ENCODE assay signal across 14 cellular contexts in genomic region chr11:96299155-96299883, GRCh38. TPM values are rescaled to one million over a fixed set of nuclear protein-coding genes. Genes with fewer than 3 reads are reported as not detected.
DNase-seq lines count a peak whose midpoint lies in the region; ATAC-seq, FAIRE-seq and TF ChIP-seq lines count a peak whose summit lies in the region.
"Had no signal": no experiment of that assay in that cellular context is flagged by ENCODE, and none has a peak within 500 bp of the region (broad histone marks: within the 10 kb centered on the region; RNA-seq: fewer than 3 reads in every experiment).

No MANE protein-coding gene starts in this region.

- no peak overlapping the region for H3K23ac ChIP-seq in mesendoderm (ENCODE audit: low read length)

- TF ChIP-seq POLR2A in upper lobe of left lung (IDR thresholded peaks at IDR 0.05), result no peak

- no peak overlapping the region for H2BK120ac ChIP-seq in mesendoderm (ENCODE audit: low read depth, low read length)

- no peaks in the 10 kb centered on the region for H3K79me1 ChIP-seq in mesendoderm (ENCODE audit: low read length)

- no peak overlapping the region for H4K5ac ChIP-seq in mesendoderm (ENCODE audit: low read length)

- H3K36me3 ChIP-seq in astrocyte (ENCODE audit: insufficient read depth, low read length) (no peaks in the 10 kb centered on the region), mesendoderm (ENCODE audit: control insufficient read depth, insufficient read depth, low read length) (no peaks in the 10 kb centered on the region), upper lobe of left lung (no peaks in the 10 kb centered on the region)

- TF ChIP-seq CTCF in astrocyte (IDR thresholded peaks at IDR 0.05; ENCODE audit: insufficient read depth, low read depth, low read length) (no peak), upper lobe of left lung (IDR thresholded peaks at IDR 0.05) (no peak)

- H3K4me3 Mint-ChIP-seq in activated T-cell treated with anti-CD3 and anti-CD28 coated beads, Interleukin-2, amount 50 U/mL, for 72 hours, result no peak overlapping the region
- no peak overlapping the region for H3K4me3 Mint-ChIP-seq in activated T-cell treated with anti-CD3 and anti-CD28 coated beads, Interleukin-2, amount 50 U/mL, for 4 hours
- H3K4me3 Mint-ChIP-seq in astrocyte (ENCODE audit: unreplicated experiment), result peak overlapping the region; percentile 2
- H3K4me3 Mint-ChIP-seq in activated CD8-positive, alpha-beta memory T cell treated with anti-CD3 and anti-CD28 coated beads, Interleukin-2, amount 10 ng/mL, durations not matched to agents 7 days and 5 days, result no peak overlapping the region

- H3K56ac ChIP-seq in mesendoderm (ENCODE audit: low read length), result peak overlapping the region; percentile 38

- H3K27ac Mint-ChIP-seq in activated T-cell treated with anti-CD3 and anti-CD28 coated beads, Interleukin-2, amount 50 U/mL, for 72 hours, result peak overlapping the region; percentile 42
- no peak overlapping the region for H3K27ac Mint-ChIP-seq in astrocyte (ENCODE audit: unreplicated experiment)
- H3K27ac Mint-ChIP-seq in activated CD8-positive, alpha-beta memory T cell treated with anti-CD3 and anti-CD28 coated beads, Interleukin-2, amount 10 ng/mL, durations not matched to agents 7 days and 5 days, result no peak overlapping the region
- H3K27ac Mint-ChIP-seq: progenitor cell of endocrine pancreas had no signal

- H3K9me3 ChIP-seq in astrocyte (ENCODE audit: insufficient read depth, low read depth, low read length) (no peaks in the 10 kb centered on the region), upper lobe of left lung (no peaks in the 10 kb centered on the region)

- H3K27me3 ChIP-seq in astrocyte (ENCODE audit: insufficient read depth, low read length) (no peaks in the 10 kb centered on the region), mesendoderm (ENCODE audit: insufficient read depth, low read length, poor library complexity) (no peaks in the 10 kb centered on the region), upper lobe of left lung (no peaks in the 10 kb centered on the region)

- H3K9ac ChIP-seq in astrocyte (ENCODE audit: low read length) (no peak overlapping the region), mesendoderm (ENCODE audit: low read length) (no peak overlapping the region)

- H3K4me2 ChIP-seq in astrocyte (ENCODE audit: low read length) (no peak overlapping the region), mesendoderm (ENCODE audit: low read length) (no peak overlapping the region)

- no peak for DNase-seq in activated T-cell treated with anti-CD3 and anti-CD28 coated beads, Interleukin-2, amount 50 U/mL, for 72 hours
- no peak for DNase-seq in activated T-cell treated with anti-CD3 and anti-CD28 coated beads, Interleukin-2, amount 50 U/mL, for 4 hours
- no peak for DNase-seq in astrocyte (ENCODE audit: low read depth)
- no peak for DNase-seq in mesendoderm
- DNase-seq in upper lobe of left lung, result peak in 1 of 2 donors; percentile 34
- DNase-seq in activated CD8-positive, alpha-beta memory T cell treated with anti-CD3 and anti-CD28 coated beads, Interleukin-2, amount 10 ng/mL, durations not matched to agents 7 days and 5 days, result no peak
- DNase-seq in dermis blood vessel endothelial cell, result no peak
- DNase-seq: ACHN; effector CD8-positive, alpha-beta T cell; Kasumi-1; stimulated activated CD4-positive, alpha-beta T cell treated with anti-CD3 and anti-CD28 coated beads, Interleukin-4, amount 100 ng/mL, for 4 hours had no signal

- no peak overlapping the region for H2BK15ac ChIP-seq in mesendoderm (replicated peaks; ENCODE audit: low read depth)

- no peak for ATAC-seq in activated T-cell treated with anti-CD3 and anti-CD28 coated beads, Interleukin-2, amount 50 U/mL, for 72 hours (replicated peaks in 1 of 2)
- ATAC-seq in activated T-cell treated with anti-CD3 and anti-CD28 coated beads, Interleukin-2, amount 50 U/mL, for 4 hours, result no peak
- ATAC-seq in upper lobe of left lung (ENCODE audit: low FRiP score in 2 of 2) (peak; percentile 49 to 68), HG03460 (IDR thresholded peaks at IDR 0.05; ENCODE audit: unreplicated experiment) (no peak)
- no peak for ATAC-seq in activated CD8-positive, alpha-beta memory T cell treated with anti-CD3 and anti-CD28 coated beads, Interleukin-2, amount 10 ng/mL, durations not matched to agents 7 days and 5 days

- H3K4me1 Mint-ChIP-seq in activated T-cell treated with anti-CD3 and anti-CD28 coated beads, Interleukin-2, amount 50 U/mL, for 72 hours (ENCODE audit: low read depth), result peaks cover 73% of the 10 kb centered on the region
- H3K4me1 Mint-ChIP-seq in activated T-cell treated with anti-CD3 and anti-CD28 coated beads, Interleukin-2, amount 50 U/mL, for 4 hours (ENCODE audit: low read depth), result peaks cover 69% of the 10 kb centered on the region
- H3K4me1 Mint-ChIP-seq in astrocyte (ENCODE audit: low read depth, unreplicated experiment), result peaks cover 37% of the 10 kb centered on the region
- peaks cover 42% of the 10 kb centered on the region for H3K4me1 Mint-ChIP-seq in activated CD8-positive, alpha-beta memory T cell treated with anti-CD3 and anti-CD28 coated beads, Interleukin-2, amount 10 ng/mL, durations not matched to agents 7 days and 5 days

- no peak overlapping the region for H3K27ac ChIP-seq in astrocyte (ENCODE audit: low read depth, low read length)
- no peak overlapping the region for H3K27ac ChIP-seq in mesendoderm (ENCODE audit: low read depth, low read length)
- H3K27ac ChIP-seq in upper lobe of left lung, result peak overlapping the region; percentile 44 to 71 (median 56)

- TF ChIP-seq EP300 in upper lobe of left lung (IDR thresholded peaks at IDR 0.05), result no peak

- H3K36me3 Mint-ChIP-seq in activated T-cell treated with anti-CD3 and anti-CD28 coated beads, Interleukin-2, amount 50 U/mL, for 72 hours (ENCODE audit: insufficient read depth in 2 of 2), result peaks cover 1 to 13% of the 10 kb centered on the region in 2 donors
- peaks cover 24% of the 10 kb centered on the region for H3K36me3 Mint-ChIP-seq in activated T-cell treated with anti-CD3 and anti-CD28 coated beads, Interleukin-2, amount 50 U/mL, for 4 hours (ENCODE audit: insufficient read depth)
- peaks cover 1% of the 10 kb centered on the region for H3K36me3 Mint-ChIP-seq in astrocyte (ENCODE audit: low read depth, unreplicated experiment)
- peaks cover 17% of the 10 kb centered on the region for H3K36me3 Mint-ChIP-seq in activated CD8-positive, alpha-beta memory T cell treated with anti-CD3 and anti-CD28 coated beads, Interleukin-2, amount 10 ng/mL, durations not matched to agents 7 days and 5 days

- H3K18ac ChIP-seq in mesendoderm (ENCODE audit: low read length), result no peak overlapping the region

- H4K20me1 ChIP-seq in astrocyte (ENCODE audit: insufficient read depth, low read length), result peaks cover 15% of the 10 kb centered on the region

- no CpG with 5 or more reads among the region's 8 CpGs for WGBS in mesendoderm (ENCODE audit: extremely low coverage, insufficient coverage, low lambda C conversion rate)
- 54 to 65% methylated on average over 8 of the region's 8 CpGs for WGBS in upper lobe of left lung, 2 donors

- no peak overlapping the region for H2BK5ac ChIP-seq in mesendoderm (ENCODE audit: low read length)

- no peaks in the 10 kb centered on the region for H3K9me3 Mint-ChIP-seq in activated T-cell treated with anti-CD3 and anti-CD28 coated beads, Interleukin-2, amount 50 U/mL, for 72 hours
- H3K9me3 Mint-ChIP-seq in activated T-cell treated with anti-CD3 and anti-CD28 coated beads, Interleukin-2, amount 50 U/mL, for 4 hours, result no peaks in the 10 kb centered on the region
- no peaks in the 10 kb centered on the region for H3K9me3 Mint-ChIP-seq in astrocyte (ENCODE audit: unreplicated experiment)
- H3K9me3 Mint-ChIP-seq in activated CD8-positive, alpha-beta memory T cell treated with anti-CD3 and anti-CD28 coated beads, Interleukin-2, amount 10 ng/mL, durations not matched to agents 7 days and 5 days (ENCODE audit: low read depth), result no peaks in the 10 kb centered on the region

- H2AK5ac ChIP-seq in mesendoderm (ENCODE audit: low read length), result no peak overlapping the region

- no peaks in the 10 kb centered on the region for H3K27me3 Mint-ChIP-seq in activated T-cell treated with anti-CD3 and anti-CD28 coated beads, Interleukin-2, amount 50 U/mL, for 72 hours (ENCODE audit: low read depth)
- no peaks in the 10 kb centered on the region for H3K27me3 Mint-ChIP-seq in activated T-cell treated with anti-CD3 and anti-CD28 coated beads, Interleukin-2, amount 50 U/mL, for 4 hours (ENCODE audit: low read depth)
- no peaks in the 10 kb centered on the region for H3K27me3 Mint-ChIP-seq in astrocyte (ENCODE audit: low read depth, unreplicated experiment)
- no peaks in the 10 kb centered on the region for H3K27me3 Mint-ChIP-seq in activated CD8-positive, alpha-beta memory T cell treated with anti-CD3 and anti-CD28 coated beads, Interleukin-2, amount 10 ng/mL, durations not matched to agents 7 days and 5 days
- H3K27me3 Mint-ChIP-seq: progenitor cell of endocrine pancreas had no signal

- H3K79me2 ChIP-seq in astrocyte (ENCODE audit: insufficient read depth, low read length) (peaks cover 81% of the 10 kb centered on the region), mesendoderm (ENCODE audit: control insufficient read depth, insufficient read depth, low read length) (no peaks in the 10 kb centered on the region)

- H3K4me1 ChIP-seq in astrocyte (ENCODE audit: insufficient read depth, low read length), result peaks cover 20% of the 10 kb centered on the region
- no peaks in the 10 kb centered on the region for H3K4me1 ChIP-seq in mesendoderm (ENCODE audit: control insufficient read depth, low read depth, low read length)
- H3K4me1 ChIP-seq in upper lobe of left lung, result peaks cover 36 to 49% (median 44%) of the 10 kb centered on the region in 4 donors

- H3K4me3 ChIP-seq in astrocyte (ENCODE audit: insufficient read depth, low read depth, low read length), result no peak overlapping the region
- no peak overlapping the region for H3K4me3 ChIP-seq in mesendoderm (ENCODE audit: low read length)
- no peak overlapping the region for H3K4me3 ChIP-seq in upper lobe of left lung

- H2AFZ ChIP-seq in astrocyte (ENCODE audit: low read depth, low read length), result no peak overlapping the region

- H3K4ac ChIP-seq in mesendoderm (ENCODE audit: low read depth, low read length), result no peak overlapping the region

- FAIRE-seq in astrocyte (lab: Jason Lieb, UNC), result no peak
- FAIRE-seq: GM18507 had no signal

- CTCF ChIA-PET in activated CD8-positive, alpha-beta memory T cell treated with anti-CD3 and anti-CD28 coated beads, Interleukin-2, amount 10 ng/mL, durations not matched to agents 7 days and 5 days (lab: Charles Lee), result interaction anchor here (1.6 kb wide), 1 partner anchor 15 kb away, joined by 7 read pairs; no protein-coding TSS in a partner anchor

- no peak overlapping the region for H4K8ac ChIP-seq in mesendoderm (ENCODE audit: low read depth, low read length)

RNA-seq across cellular contexts. Expression of gene MAML2, which starts 43.7 kb away (rescaled TPM):
- total RNA-seq in activated T-cell treated with anti-CD3 and anti-CD28 coated beads, Interleukin-2, amount 50 U/mL, for 72 hours, result 10 to 100 TPM; 30.5 to 34.6 TPM
- total RNA-seq in activated T-cell treated with anti-CD3 and anti-CD28 coated beads, Interleukin-2, amount 50 U/mL, for 4 hours, result 10 to 100 TPM; 27.3 to 29.8 (median 29.2) TPM
- total RNA-seq in astrocyte (27.1 and 27.4 TPM in 2 replicates), upper lobe of left lung (10 to 100 TPM; 19.5 to 36.6 (median 26.3) TPM), dermis blood vessel endothelial cell (6.3 and 8.7 TPM in 2 replicates)
- polyA plus RNA-seq in mesendoderm (2013, experiment 1 of 2), result 2.9 TPM
- polyA plus RNA-seq in mesendoderm (2013, experiment 2 of 2), result 3.1 TPM
- 10 to 100 TPM; 12.7 to 14.5 TPM for total RNA-seq in activated CD8-positive, alpha-beta memory T cell treated with anti-CD3 and anti-CD28 coated beads, Interleukin-2, amount 10 ng/mL, durations not matched to agents 7 days and 5 days

Comparison
In these comparisons a context has a peak if more than half of its experiments do, and no peak if none do; other contexts are left out.
1. ATAC-seq: peak in upper lobe of left lung (2 of 2); none in activated T-cell treated with anti-CD3 and anti-CD28 coated beads, Interleukin-2, amount 50 U/mL, for 72 hours (0 of 2), activated T-cell treated with anti-CD3 and anti-CD28 coated beads, Interleukin-2, amount 50 U/mL, for 4 hours (0 of 2), activated CD8-positive, alpha-beta memory T cell treated with anti-CD3 and anti-CD28 coated beads, Interleukin-2, amount 10 ng/mL, durations not matched to agents 7 days and 5 days (single experiment) and HG03460 (single experiment).
2. H3K27ac ChIP-seq: peak in upper lobe of left lung (4 of 4); none in astrocyte (single experiment) and mesendoderm (single experiment).